Comparison of ENCODE assay signal across 11 cellular contexts in the genomic region with DNA sequence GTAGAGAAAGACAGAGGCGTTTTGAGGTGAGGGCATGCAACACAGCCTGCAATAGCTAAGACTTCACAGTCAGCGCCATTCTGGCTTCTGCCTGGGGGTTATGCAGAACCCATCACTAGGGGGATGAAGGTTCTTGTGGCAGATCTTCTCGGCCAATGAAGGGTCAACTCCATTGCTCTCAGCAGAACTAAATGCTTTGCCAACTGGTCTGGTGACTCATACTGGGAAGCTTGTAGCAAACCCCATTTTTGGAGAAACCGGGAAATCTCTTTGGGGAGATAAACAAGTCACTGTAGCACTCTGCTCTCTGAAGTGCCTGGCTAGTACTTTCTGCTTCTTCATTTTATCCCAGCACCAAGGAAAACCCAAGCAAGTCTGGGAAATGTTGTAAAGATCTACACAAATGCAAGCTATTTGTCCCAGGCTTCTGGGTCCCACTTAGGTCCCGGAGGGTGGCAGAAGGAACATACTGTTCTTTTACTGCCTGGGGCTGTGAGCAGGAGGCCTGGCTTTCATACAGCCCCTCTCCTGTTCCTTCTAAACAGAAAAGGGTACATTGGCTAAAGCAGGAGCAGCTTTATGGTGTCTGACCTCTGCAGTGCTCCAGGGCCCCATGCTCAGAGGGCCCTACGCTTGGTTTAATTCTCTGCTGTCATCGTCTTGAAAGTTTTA. TPM values are rescaled to one million over a fixed set of nuclear protein-coding genes. Genes with fewer than 3 reads are reported as not detected.
DNase-seq lines count a peak whose midpoint lies in the region; ATAC-seq and TF ChIP-seq lines count a peak whose summit lies in the region.
"Had no signal": no experiment of that assay in that cellular context is flagged by ENCODE, and none has a peak within 500 bp of the region (broad histone marks: within the 10 kb centered on the region; RNA-seq: fewer than 3 reads in every experiment).

No MANE protein-coding gene starts in this region.

- ATAC-seq in GM21576 (IDR thresholded peaks at IDR 0.05; ENCODE audit: unreplicated experiment): no peak
- no peak for ATAC-seq in activated CD8-positive, alpha-beta T cell treated with anti-CD3 and anti-CD28 coated beads, Interleukin-2, amount 10 ng/mL, durations not matched to agents 7 days and 5 days

- H3K27ac Mint-ChIP-seq in activated CD8-positive, alpha-beta T cell treated with anti-CD3 and anti-CD28 coated beads, Interleukin-2, amount 10 ng/mL, durations not matched to agents 7 days and 5 days: no peak overlapping the region

- peaks cover 10% of the 10 kb centered on the region for H3K4me1 ChIP-seq in parathyroid adenoma

- no peaks in the 10 kb centered on the region for H3K79me2 ChIP-seq in parathyroid adenoma

- H3K36me3 ChIP-seq in parathyroid adenoma (ENCODE audit: control insufficient read depth, insufficient read depth, low read length): no peaks in the 10 kb centered on the region

- peaks cover 2% of the 10 kb centered on the region for H3K4me1 Mint-ChIP-seq in activated CD8-positive, alpha-beta T cell treated with anti-CD3 and anti-CD28 coated beads, Interleukin-2, amount 10 ng/mL, durations not matched to agents 7 days and 5 days (ENCODE audit: low read depth)

- H3K4me3 Mint-ChIP-seq in activated CD8-positive, alpha-beta T cell treated with anti-CD3 and anti-CD28 coated beads, Interleukin-2, amount 10 ng/mL, durations not matched to agents 7 days and 5 days: no peak overlapping the region

- no peaks in the 10 kb centered on the region for H3K36me3 Mint-ChIP-seq in activated CD8-positive, alpha-beta T cell treated with anti-CD3 and anti-CD28 coated beads, Interleukin-2, amount 10 ng/mL, durations not matched to agents 7 days and 5 days (ENCODE audit: low read depth)

- no peak overlapping the region for H3K4me3 ChIP-seq in parathyroid adenoma (ENCODE audit: low read depth, low read length)

- H2AFZ ChIP-seq in parathyroid adenoma: peak overlapping the region; percentile 70

- WGBS in adipose tissue, 3 donors: 64 to 78% (median 73%) methylated on average over 7 of the region's 7 CpGs

- peak overlapping the region; percentile 19 for H3K27ac ChIP-seq in adipose tissue (ENCODE audit: low read depth, low read length)
- H3K27ac ChIP-seq in parathyroid adenoma: peak overlapping the region; percentile 19
- H3K27ac ChIP-seq: HL-60 had no signal

- DNase-seq in AG09319 (ENCODE audit: extremely low read depth, low read depth) (peak; percentile 68), glomerular endothelial cell (ENCODE audit: extremely low read depth, low read depth, low spot score) (peak; percentile 64), Ammon's horn (ENCODE audit: low spot score) (no peak), NCI-H2029 treated with DMSO at 0.1 percent for 48 hours (lab: John Stamatoyannopoulos, UW) (no peak)
- no peak for DNase-seq in activated CD8-positive, alpha-beta T cell treated with anti-CD3 and anti-CD28 coated beads, Interleukin-2, amount 10 ng/mL, durations not matched to agents 7 days and 5 days
- DNase-seq: activated CD4-positive, alpha-beta T cell treated with anti-CD3 and anti-CD28 coated beads, Interleukin-2, amount 50 U/mL, for 48 hours; effector CD4-positive, alpha-beta T cell had no signal

- H3K27me3 Mint-ChIP-seq in activated CD8-positive, alpha-beta T cell treated with anti-CD3 and anti-CD28 coated beads, Interleukin-2, amount 10 ng/mL, durations not matched to agents 7 days and 5 days (ENCODE audit: low read depth): peaks cover 20% of the 10 kb centered on the region

- POLR2A ChIA-PET in activated CD8-positive, alpha-beta T cell treated with anti-CD3 and anti-CD28 coated beads, Interleukin-2, amount 10 ng/mL, durations not matched to agents 7 days and 5 days (lab: Charles Lee): no interaction called here

- TF ChIP-seq CTCF in AG09319 (IDR thresholded peaks at IDR 0.05; ENCODE audit: low read depth, low read length): no peak; the same call in 1 of the 2 replicates
- no peak for TF ChIP-seq CTCF in parathyroid adenoma (IDR thresholded peaks at IDR 0.05)

- CTCF ChIA-PET in activated CD8-positive, alpha-beta T cell treated with anti-CD3 and anti-CD28 coated beads, Interleukin-2, amount 10 ng/mL, durations not matched to agents 7 days and 5 days (lab: Charles Lee): interaction anchor here (3.1 kb wide), 1 partner anchor 21 kb away, joined by 13 read pairs; no protein-coding TSS in a partner anchor

- no peak overlapping the region for H3K9ac ChIP-seq in parathyroid adenoma

- H3K4me2 ChIP-seq in parathyroid adenoma (ENCODE audit: low read length): no peak overlapping the region

- no peaks in the 10 kb centered on the region for H3K9me3 Mint-ChIP-seq in activated CD8-positive, alpha-beta T cell treated with anti-CD3 and anti-CD28 coated beads, Interleukin-2, amount 10 ng/mL, durations not matched to agents 7 days and 5 days (ENCODE audit: insufficient read depth)

- no peaks in the 10 kb centered on the region for H3K27me3 ChIP-seq in parathyroid adenoma (ENCODE audit: control insufficient read depth, insufficient read depth, low read length)

- H3K9me3 ChIP-seq in parathyroid adenoma (ENCODE audit: control insufficient read depth, low read length): no peaks in the 10 kb centered on the region

RNA-seq across cellular contexts. Expression of a gene that starts 28.8 kb away (rescaled TPM):
- polyA plus RNA-seq in adipose tissue: 10 to 100 TPM in 2 of 3 donors, 1 to 10 TPM in 1; 7.3 to 20.9 (median 11.0) TPM
- total RNA-seq in glomerular endothelial cell: 23.6 and 35.2 TPM in 2 replicates
- under 1 TPM in 1 of 2 experiments, not detected in 1; 0.55 TPM for total RNA-seq in activated CD8-positive, alpha-beta T cell treated with anti-CD3 and anti-CD28 coated beads, Interleukin-2, amount 10 ng/mL, durations not matched to agents 7 days and 5 days

RNA-seq across cellular contexts. Expression of a gene that starts 28.9 kb away (rescaled TPM):
- polyA plus RNA-seq in adipose tissue: 100 to 1,000 TPM in 1 of 3 donors, 10 to 100 TPM in 1, 1 to 10 TPM in 1; 3.3 to 102 (median 21.8) TPM
- 0.93 TPM in 1 of 2 replicates, not detected in the other for total RNA-seq in glomerular endothelial cell
- total RNA-seq in activated CD8-positive, alpha-beta T cell treated with anti-CD3 and anti-CD28 coated beads, Interleukin-2, amount 10 ng/mL, durations not matched to agents 7 days and 5 days: not detected

RNA-seq across cellular contexts. Expression of a gene that starts 37.8 kb away (rescaled TPM):
- 10 to 100 TPM; 19.2 to 44.6 (median 38.0) TPM for polyA plus RNA-seq in adipose tissue
- 47.8 and 48.4 TPM in 2 replicates for total RNA-seq in glomerular endothelial cell
- total RNA-seq in activated CD8-positive, alpha-beta T cell treated with anti-CD3 and anti-CD28 coated beads, Interleukin-2, amount 10 ng/mL, durations not matched to agents 7 days and 5 days: 10 to 100 TPM; 51.4 to 54.0 TPM

Comparison
In these comparisons a context has a peak if more than half of its experiments do, and no peak if none do; other contexts are left out.
1. DNase-seq: peak in AG09319 (single experiment) and glomerular endothelial cell (single experiment); none in Ammon's horn (single experiment), NCI-H2029 treated with DMSO at 0.1 percent for 48 hours (single experiment) and activated CD8-positive, alpha-beta T cell treated with anti-CD3 and anti-CD28 coated beads, Interleukin-2, amount 10 ng/mL, durations not matched to agents 7 days and 5 days (single experiment).
2. RNA of a gene that starts 28.8 kb away (total RNA-seq): 23.6 to 35.2 TPM in glomerular endothelial cell; 0.55 TPM in activated CD8-positive, alpha-beta T cell treated with anti-CD3 and anti-CD28 coated beads, Interleukin-2, amount 10 ng/mL, durations not matched to agents 7 days and 5 days; every median in the first group is over 10 times any median in the second.